Comparison of ENCODE assay signal across 22 cellular contexts in genomic region chr19:8641221-8641907, GRCh38. TPM values are rescaled to one million over a fixed set of nuclear protein-coding genes. Genes with fewer than 3 reads are reported as not detected.
DNase-seq lines count a peak whose midpoint lies in the region; ATAC-seq, FAIRE-seq and TF ChIP-seq lines count a peak whose summit lies in the region.
"Had no signal": no experiment of that assay in that cellular context is flagged by ENCODE, and none has a peak within 500 bp of the region (broad histone marks: within the 10 kb centered on the region; RNA-seq: fewer than 3 reads in every experiment).

No MANE protein-coding gene starts in this region.

- TF ChIP-seq POLR2A in A549 (IDR thresholded peaks at IDR 0.05; ENCODE audit: low read length), result no peak
- TF ChIP-seq POLR2A in endothelial cell of umbilical vein (IDR thresholded peaks at IDR 0.05; ENCODE audit: low read depth, low read length), result no peak
- no peak for TF ChIP-seq POLR2A in right lobe of liver (IDR thresholded peaks at IDR 0.05)

- H3K4me3 ChIP-seq in A549, result peak overlapping the region; percentile 17; the same call in 1 of the 3 replicates
- H3K4me3 ChIP-seq in HL-60 (replicated peaks; ENCODE audit: insufficient read depth, low read length), result no peak overlapping the region
- no peak overlapping the region for H3K4me3 ChIP-seq in endothelial cell of umbilical vein (replicated peaks in 1 of 3; ENCODE audit: insufficient read depth in 1 of 3, low read depth in 1 of 3, low read length in 3 of 3)
- no peak overlapping the region for H3K4me3 ChIP-seq in right lobe of liver
- H3K4me3 ChIP-seq: HAP-1 had no signal

- H3K4me1 ChIP-seq in A549 (peaks cover 40% of the 10 kb centered on the region), endothelial cell of umbilical vein (ENCODE audit: control insufficient read depth, extremely low read depth, insufficient read depth, low read length) (no peaks in the 10 kb centered on the region), right lobe of liver (peaks cover 0 to 49% (median 22%) of the 10 kb centered on the region in 4 donors)
- H3K4me1 ChIP-seq: HAP-1 had no signal

- no peaks in the 10 kb centered on the region for H3K9me1 ChIP-seq in endothelial cell of umbilical vein (replicated peaks; ENCODE audit: control insufficient read depth, extremely low read depth, insufficient read depth, low read length)

- FAIRE-seq in A549 (lab: Jason Lieb, UNC) (no peak), endothelial cell of umbilical vein (lab: Jason Lieb, UNC) (peak; percentile 21)
- FAIRE-seq: G401.6, GM12892, H54 had no signal

- no peaks in the 10 kb centered on the region for H4K20me1 ChIP-seq in endothelial cell of umbilical vein (replicated peaks; ENCODE audit: control insufficient read depth, extremely low read depth, insufficient read depth, low read length)

- intact Hi-C loops in endothelial cell of umbilical vein (cut with micrococcal nuclease) (no loop called here), right lobe of liver (cut with DNase I) (loop anchor here in 1 of 2 donors (5.0 kb wide), 1 partner anchor 59 kb away; no protein-coding TSS in a partner anchor)

- H3K4me2 ChIP-seq in A549 (peak overlapping the region; percentile 77), endothelial cell of umbilical vein (ENCODE audit: insufficient read depth, low read length) (no peak overlapping the region)

- POLR2A ChIA-PET in A549 (lab: Yijun Ruan, JAX), result no interaction called here
- POLR2A ChIA-PET in endothelial cell of umbilical vein (lab: Charles Lee), result no interaction called here

- TF ChIP-seq RAD21 in A549 (conservative IDR thresholded peaks at IDR 0.05 in 1 of 2, IDR thresholded peaks at IDR 0.05 in 1 of 2), result no peak

- H3K9ac ChIP-seq in endothelial cell of umbilical vein (replicated peaks; ENCODE audit: extremely low read depth, insufficient read depth, low read length), result no peak overlapping the region

- no peak for TF ChIP-seq EP300 in A549 (IDR thresholded peaks at IDR 0.05)

- H3K27ac ChIP-seq in A549, result peak overlapping the region; percentile 94 to 98
- peak overlapping the region; percentile 89 for H3K27ac ChIP-seq in HL-60 (replicated peaks)
- H3K27ac ChIP-seq in endothelial cell of umbilical vein (ENCODE audit: insufficient read depth, low read depth, low read length), result no peak overlapping the region
- H3K27ac ChIP-seq in right lobe of liver, result peak overlapping the region in 2 of 3 donors; percentile 84 to 85

- DNase-seq in A549 (ENCODE audit: low read depth in 1 of 2, low spot score in 1 of 2), result no peak
- no peak for DNase-seq in HL-60 (ENCODE audit: low read depth in 1 of 2, low spot score in 1 of 2)
- no peak for DNase-seq in endothelial cell of umbilical vein (ENCODE audit: low read depth, low spot score)
- DNase-seq in right lobe of liver, result no peak
- no peak for DNase-seq in activated CD4-positive, alpha-beta T cell treated with anti-CD3 and anti-CD28 coated beads, Interleukin-2, amount 50 U/mL, for 4 hours
- DNase-seq in activated naive CD4-positive, alpha-beta T cell (lab: John Stamatoyannopoulos, UW), result no peak
- DNase-seq: 8988T, C1 segment of cervical spinal cord, DMS153, GOT3 had no signal

- WGBS in A549 (ENCODE audit: missing lambda C conversion rate), result 42% methylated on average over 2 of the region's 2 CpGs
- no CpG with 5 or more reads among the region's 2 CpGs for WGBS in right lobe of liver (ENCODE audit: insufficient coverage, low coverage, low lambda C conversion rate, missing lambda C conversion rate)

- CTCF ChIA-PET in A549 (lab: Yijun Ruan, JAX), result interaction anchor here (0.7 to 2.9 kb wide), 13 partner anchors 10 to 63 kb away, joined by 3 to 10 read pairs (median 4); partner anchors contain the start of genes MYO1F and NFILZ
- CTCF ChIA-PET in endothelial cell of umbilical vein (lab: Charles Lee), result interaction anchor here (0.6 to 4.1 kb wide), 21 partner anchors 8 to 1197 kb away, joined by 3 to 82 read pairs (median 4); no protein-coding TSS in a partner anchor

- no peaks in the 10 kb centered on the region for H3K27me3 ChIP-seq in HL-60 (ENCODE audit: insufficient read depth, poor library complexity, severe bottlenecking)
- H3K27me3 ChIP-seq in endothelial cell of umbilical vein (ENCODE audit: control insufficient read depth in 2 of 2, insufficient read depth in 2 of 2, low read length in 2 of 2), result no peaks in the 10 kb centered on the region
- no peaks in the 10 kb centered on the region for H3K27me3 ChIP-seq in right lobe of liver

- H3K9me3 ChIP-seq in A549, result peaks cover 21% of the 10 kb centered on the region
- H3K9me3 ChIP-seq in endothelial cell of umbilical vein (replicated peaks; ENCODE audit: control insufficient read depth, insufficient read depth, low read length), result no peaks in the 10 kb centered on the region
- H3K9me3 ChIP-seq in right lobe of liver, result no peaks in the 10 kb centered on the region
- H3K9me3 ChIP-seq: HAP-1 had no signal

- H3K36me3 ChIP-seq in endothelial cell of umbilical vein (ENCODE audit: control insufficient read depth in 2 of 2, extremely low read depth in 1 of 2, insufficient read depth in 2 of 2, low read length in 2 of 2), result no peaks in the 10 kb centered on the region
- H3K36me3 ChIP-seq in right lobe of liver, result no peaks in the 10 kb centered on the region
- H3K36me3 ChIP-seq: HAP-1 had no signal

- dilution Hi-C loops in endothelial cell of umbilical vein (cut with MboI; ENCODE audit: extremely low pct_ligation_motif_present, low sequenced_read_pairs), result no loop called here

- H2AFZ ChIP-seq in endothelial cell of umbilical vein (ENCODE audit: low read depth, low read length), result no peak overlapping the region

- no peak for TF ChIP-seq CTCF in A549 (IDR thresholded peaks at IDR 0.05)
- TF ChIP-seq CTCF in HL-60 (IDR thresholded peaks at IDR 0.05; ENCODE audit: insufficient read depth, low read length), result no peak
- no peak for TF ChIP-seq CTCF in endothelial cell of umbilical vein (IDR thresholded peaks at IDR 0.05; ENCODE audit: extremely low read depth in 1 of 2, insufficient read depth in 1 of 2, low read depth in 1 of 2, low read length in 2 of 2)
- TF ChIP-seq CTCF in right lobe of liver (IDR thresholded peaks at IDR 0.05), result no peak

- no peaks in the 10 kb centered on the region for H3K79me2 ChIP-seq in endothelial cell of umbilical vein (ENCODE audit: control insufficient read depth, insufficient read depth, low read length)

- no TSS peak for BruUV-seq in endothelial cell of umbilical vein (replicated peaks; lab: Mats Ljungman, UMichigan)

- ATAC-seq in A549 (no peak), right lobe of liver (no peak), HG02870 (IDR thresholded peaks at IDR 0.05; ENCODE audit: unreplicated experiment) (no peak), HG03175 (IDR thresholded peaks at IDR 0.05; ENCODE audit: unreplicated experiment) (no peak)

TF ChIP-seq in endothelial cell of umbilical vein, 7 proteins besides CTCF, POLR2A, EP300 and RAD21 (continues in another document):
- TF ChIP-seq POLR2AphosphoS5 (IDR thresholded peaks at IDR 0.05; ENCODE audit: insufficient read depth, low read depth, low read length), result no peak

RNA-seq across cellular contexts. Expression of gene NFILZ, which starts 10.9 kb away (rescaled TPM):
- polyA plus RNA-seq in A549 (2011; rRNA removed) (not detected in 2 replicates), A549 (2017; fragmentation: RNase III; extraction: RNeasy Plus Mini Kit Qiagen cat#74134 plus additional on column Dnase treatment) (not detected in 3 replicates), endothelial cell of umbilical vein (not detected in 2 replicates)
- not detected in 2 replicates for polyA plus RNA-seq in A549 (2012; cell fraction: cytosol; rRNA removed)
- not detected in 2 replicates for polyA plus RNA-seq in A549 (2012; cell fraction: nucleus; rRNA removed)
- not detected in 2 replicates for polyA minus RNA-seq in A549 (2011; rRNA and poly(A)+ RNA removed)
- total RNA-seq in endothelial cell of umbilical vein (not detected in 2 replicates), right lobe of liver (not detected)
- polyA plus RNA-seq in endothelial cell of umbilical vein (2011; cell fraction: cytosol; rRNA removed), result not detected in 2 replicates
- polyA plus RNA-seq in endothelial cell of umbilical vein (2011; cell fraction: nucleus; rRNA removed), result not detected in 2 replicates
- polyA plus RNA-seq in endothelial cell of umbilical vein (2012), result not detected in 2 replicates
- polyA minus RNA-seq in endothelial cell of umbilical vein, result not detected in 2 replicates
- polyA minus RNA-seq in endothelial cell of umbilical vein (2011; cell fraction: cytosol; rRNA and poly(A)+ RNA removed), result not detected
- polyA minus RNA-seq in endothelial cell of umbilical vein (2011; cell fraction: nucleus; rRNA and poly(A)+ RNA removed), result not detected in 2 replicates
- total RNA-seq: A673; Caco-2; CD4-positive, CD25-positive, alpha-beta regulatory T cell; CD8-positive, alpha-beta T cell; HFFc6 had no signal
- polyA plus RNA-seq: BJ; CD4-positive, CD25-positive, alpha-beta regulatory T cell had no signal

RNA-seq across cellular contexts. Expression of gene ADAMTS10, which starts 30.8 kb away (rescaled TPM):
- polyA plus RNA-seq in A549 (2011; rRNA removed) (26.7 and 33.2 TPM in 2 replicates), A549 (2017; fragmentation: RNase III; extraction: RNeasy Plus Mini Kit Qiagen cat#74134 plus additional on column Dnase treatment) (39.0 to 73.0 TPM (median 49.3 TPM) in 3 replicates), endothelial cell of umbilical vein (15.8 and 19.6 TPM in 2 replicates)
- 23.0 and 34.1 TPM in 2 replicates for polyA plus RNA-seq in A549 (2012; cell fraction: cytosol; rRNA removed)
- 263 and 313 TPM in 2 replicates for polyA plus RNA-seq in A549 (2012; cell fraction: nucleus; rRNA removed)
- 28.3 and 29.4 TPM in 2 replicates for polyA minus RNA-seq in A549 (2011; rRNA and poly(A)+ RNA removed)
- total RNA-seq in endothelial cell of umbilical vein (17.4 and 18.9 TPM in 2 replicates), right lobe of liver (10 to 100 TPM in 3 of 6 experiments, 1 to 10 TPM in 3; 5.0 to 12.2 (median 9.3) TPM)
- polyA plus RNA-seq in endothelial cell of umbilical vein (2011; cell fraction: cytosol; rRNA removed), result 2.0 and 4.2 TPM in 2 replicates
- 110 and 146 TPM in 2 replicates for polyA plus RNA-seq in endothelial cell of umbilical vein (2011; cell fraction: nucleus; rRNA removed)
- 8.4 and 14.3 TPM in 2 replicates for polyA plus RNA-seq in endothelial cell of umbilical vein (2012)
- 10.2 and 16.7 TPM in 2 replicates for polyA minus RNA-seq in endothelial cell of umbilical vein
- 0.92 TPM for polyA minus RNA-seq in endothelial cell of umbilical vein (2011; cell fraction: cytosol; rRNA and poly(A)+ RNA removed)
- 24.8 and 54.3 TPM in 2 replicates for polyA minus RNA-seq in endothelial cell of umbilical vein (2011; cell fraction: nucleus; rRNA and poly(A)+ RNA removed)

RNA-seq across cellular contexts. Expression of gene ACTL9, which starts 57.2 kb away (rescaled TPM):
- not detected in 2 replicates for polyA plus RNA-seq in A549 (2011; rRNA removed)
- not detected in 2 replicates for polyA plus RNA-seq in A549 (2012; cell fraction: cytosol; rRNA removed)
- polyA plus RNA-seq in A549 (2012; cell fraction: nucleus; rRNA removed), result not detected in 2 replicates
- polyA plus RNA-seq in A549 (2017; fragmentation: RNase III; extraction: RNeasy Plus Mini Kit Qiagen cat#74134 plus additional on column Dnase treatment), result not detected in 3 replicates
- not detected in 2 replicates for polyA minus RNA-seq in A549 (2011; rRNA and poly(A)+ RNA removed)
- total RNA-seq in endothelial cell of umbilical vein, result not detected in 2 replicates
- polyA plus RNA-seq in endothelial cell of umbilical vein, result not detected in 2 replicates
- not detected in 2 replicates for polyA plus RNA-seq in endothelial cell of umbilical vein (2011; cell fraction: cytosol; rRNA removed)
- not detected in 2 replicates for polyA plus RNA-seq in endothelial cell of umbilical vein (2011; cell fraction: nucleus; rRNA removed)
- polyA plus RNA-seq in endothelial cell of umbilical vein (2012), result not detected in 2 replicates
- not detected in 2 replicates for polyA minus RNA-seq in endothelial cell of umbilical vein
- not detected for polyA minus RNA-seq in endothelial cell of umbilical vein (2011; cell fraction: cytosol; rRNA and poly(A)+ RNA removed)
- polyA minus RNA-seq in endothelial cell of umbilical vein (2011; cell fraction: nucleus; rRNA and poly(A)+ RNA removed), result not detected in 2 replicates
- total RNA-seq in right lobe of liver, result not detected
- total RNA-seq: A673; Caco-2; CD4-positive, CD25-positive, alpha-beta regulatory T cell; CD8-positive, alpha-beta T cell; HFFc6 had no signal
- polyA plus RNA-seq: BJ; CD4-positive, CD25-positive, alpha-beta regulatory T cell had no signal
